Comparison of ENCODE assay signal across 27 cellular contexts in genomic region chr2:239636808-239637207, GRCh38.
"Had no signal": no experiment of that assay in that cellular context is flagged by ENCODE, and none has a peak within 500 bp of the region (broad histone marks: within the 10 kb centered on the region; RNA-seq: fewer than 3 reads in every experiment).

No MANE protein-coding gene starts in this region.

- H3K27me3 ChIP-seq: body of pancreas, Peyer's patch, SJCRH30 had no signal

- H3K4me3 ChIP-seq: body of pancreas, K562, Peyer's patch, SJCRH30 had no signal

- H3K36me3 ChIP-seq: Peyer's patch, SJCRH30 had no signal

- H3K27ac ChIP-seq: body of pancreas, Peyer's patch, RWPE1, SJCRH30, VCaP had no signal

- H3K4me1 ChIP-seq: body of pancreas, Peyer's patch, SJCRH30 had no signal

- DNase-seq: activated CD4-positive, alpha-beta T cell treated with anti-CD3 and anti-CD28 coated beads, Interleukin-2, amount 50 U/mL, for 1 hour; activated CD4-positive, CD25-positive, alpha-beta regulatory T cell; activated CD8-positive, alpha-beta T cell treated with anti-CD3 and anti-CD28 coated beads for 36 hours; activated effector memory CD4-positive, alpha-beta T cell treated with anti-CD3 and anti-CD28 coated beads, Interleukin-2, amount 50 U/mL, for 16 hours; activated naive CD4-positive, alpha-beta T cell treated with anti-CD3 and anti-CD28 coated beads for 36 hours; activated naive CD8-positive, alpha-beta T cell treated with anti-CD3 and anti-CD28 coated beads for 36 hours; activated T-cell treated with anti-CD3 and anti-CD28 coated beads, Interleukin-2, amount 50 U/mL, for 24 hours; body of pancreas; central memory CD4-positive, alpha-beta T cell; Karpas-422; MM.1S; NCI-H1092; NCI-H1417 treated with DMSO at 0.1 percent for 48 hours; NCI-H1694; NCI-H2029 treated with DMSO at 0.1 percent for 48 hours; NCI-H345; NCI-H510A; NCI-H526 treated with DMSO at 0.1 percent for 48 hours; NCI-H82; Peyer's patch; Right ventricle myocardium superior; SJCRH30; SK-N-SH; T-helper 1 cell had no signal

- H3K9me3 ChIP-seq: Peyer's patch, SJCRH30, SK-N-SH had no signal
